2 cellular contexts compared by ENCODE assay signal in the genomic region with DNA sequence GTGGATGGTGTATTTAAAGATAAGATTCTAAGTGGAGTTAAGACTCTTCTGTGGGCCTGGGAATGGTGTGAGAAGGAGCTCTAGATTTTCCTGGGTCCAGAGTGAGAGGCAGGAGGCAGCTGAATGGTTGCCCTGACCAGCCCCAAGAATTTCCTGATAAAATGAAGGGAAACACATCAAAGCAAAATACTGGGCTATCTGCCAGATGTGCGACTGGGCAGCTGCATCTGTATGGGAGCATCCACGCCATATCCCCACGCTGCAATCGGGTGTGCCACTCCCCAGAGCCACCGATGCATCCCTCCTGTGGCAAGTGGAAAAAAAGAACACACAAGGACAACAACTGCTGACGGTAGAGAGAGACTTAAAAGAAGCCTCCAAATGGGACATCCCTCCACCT.
TF ChIP-seq lines count a peak whose summit lies in the region.

No MANE protein-coding gene starts in this region.

TF ChIP-seq in GM23338, 12 proteins besides CTCF, POLR2A, EP300 and RAD21 (continues in another document):
- TF ChIP-seq, protein P1, sequence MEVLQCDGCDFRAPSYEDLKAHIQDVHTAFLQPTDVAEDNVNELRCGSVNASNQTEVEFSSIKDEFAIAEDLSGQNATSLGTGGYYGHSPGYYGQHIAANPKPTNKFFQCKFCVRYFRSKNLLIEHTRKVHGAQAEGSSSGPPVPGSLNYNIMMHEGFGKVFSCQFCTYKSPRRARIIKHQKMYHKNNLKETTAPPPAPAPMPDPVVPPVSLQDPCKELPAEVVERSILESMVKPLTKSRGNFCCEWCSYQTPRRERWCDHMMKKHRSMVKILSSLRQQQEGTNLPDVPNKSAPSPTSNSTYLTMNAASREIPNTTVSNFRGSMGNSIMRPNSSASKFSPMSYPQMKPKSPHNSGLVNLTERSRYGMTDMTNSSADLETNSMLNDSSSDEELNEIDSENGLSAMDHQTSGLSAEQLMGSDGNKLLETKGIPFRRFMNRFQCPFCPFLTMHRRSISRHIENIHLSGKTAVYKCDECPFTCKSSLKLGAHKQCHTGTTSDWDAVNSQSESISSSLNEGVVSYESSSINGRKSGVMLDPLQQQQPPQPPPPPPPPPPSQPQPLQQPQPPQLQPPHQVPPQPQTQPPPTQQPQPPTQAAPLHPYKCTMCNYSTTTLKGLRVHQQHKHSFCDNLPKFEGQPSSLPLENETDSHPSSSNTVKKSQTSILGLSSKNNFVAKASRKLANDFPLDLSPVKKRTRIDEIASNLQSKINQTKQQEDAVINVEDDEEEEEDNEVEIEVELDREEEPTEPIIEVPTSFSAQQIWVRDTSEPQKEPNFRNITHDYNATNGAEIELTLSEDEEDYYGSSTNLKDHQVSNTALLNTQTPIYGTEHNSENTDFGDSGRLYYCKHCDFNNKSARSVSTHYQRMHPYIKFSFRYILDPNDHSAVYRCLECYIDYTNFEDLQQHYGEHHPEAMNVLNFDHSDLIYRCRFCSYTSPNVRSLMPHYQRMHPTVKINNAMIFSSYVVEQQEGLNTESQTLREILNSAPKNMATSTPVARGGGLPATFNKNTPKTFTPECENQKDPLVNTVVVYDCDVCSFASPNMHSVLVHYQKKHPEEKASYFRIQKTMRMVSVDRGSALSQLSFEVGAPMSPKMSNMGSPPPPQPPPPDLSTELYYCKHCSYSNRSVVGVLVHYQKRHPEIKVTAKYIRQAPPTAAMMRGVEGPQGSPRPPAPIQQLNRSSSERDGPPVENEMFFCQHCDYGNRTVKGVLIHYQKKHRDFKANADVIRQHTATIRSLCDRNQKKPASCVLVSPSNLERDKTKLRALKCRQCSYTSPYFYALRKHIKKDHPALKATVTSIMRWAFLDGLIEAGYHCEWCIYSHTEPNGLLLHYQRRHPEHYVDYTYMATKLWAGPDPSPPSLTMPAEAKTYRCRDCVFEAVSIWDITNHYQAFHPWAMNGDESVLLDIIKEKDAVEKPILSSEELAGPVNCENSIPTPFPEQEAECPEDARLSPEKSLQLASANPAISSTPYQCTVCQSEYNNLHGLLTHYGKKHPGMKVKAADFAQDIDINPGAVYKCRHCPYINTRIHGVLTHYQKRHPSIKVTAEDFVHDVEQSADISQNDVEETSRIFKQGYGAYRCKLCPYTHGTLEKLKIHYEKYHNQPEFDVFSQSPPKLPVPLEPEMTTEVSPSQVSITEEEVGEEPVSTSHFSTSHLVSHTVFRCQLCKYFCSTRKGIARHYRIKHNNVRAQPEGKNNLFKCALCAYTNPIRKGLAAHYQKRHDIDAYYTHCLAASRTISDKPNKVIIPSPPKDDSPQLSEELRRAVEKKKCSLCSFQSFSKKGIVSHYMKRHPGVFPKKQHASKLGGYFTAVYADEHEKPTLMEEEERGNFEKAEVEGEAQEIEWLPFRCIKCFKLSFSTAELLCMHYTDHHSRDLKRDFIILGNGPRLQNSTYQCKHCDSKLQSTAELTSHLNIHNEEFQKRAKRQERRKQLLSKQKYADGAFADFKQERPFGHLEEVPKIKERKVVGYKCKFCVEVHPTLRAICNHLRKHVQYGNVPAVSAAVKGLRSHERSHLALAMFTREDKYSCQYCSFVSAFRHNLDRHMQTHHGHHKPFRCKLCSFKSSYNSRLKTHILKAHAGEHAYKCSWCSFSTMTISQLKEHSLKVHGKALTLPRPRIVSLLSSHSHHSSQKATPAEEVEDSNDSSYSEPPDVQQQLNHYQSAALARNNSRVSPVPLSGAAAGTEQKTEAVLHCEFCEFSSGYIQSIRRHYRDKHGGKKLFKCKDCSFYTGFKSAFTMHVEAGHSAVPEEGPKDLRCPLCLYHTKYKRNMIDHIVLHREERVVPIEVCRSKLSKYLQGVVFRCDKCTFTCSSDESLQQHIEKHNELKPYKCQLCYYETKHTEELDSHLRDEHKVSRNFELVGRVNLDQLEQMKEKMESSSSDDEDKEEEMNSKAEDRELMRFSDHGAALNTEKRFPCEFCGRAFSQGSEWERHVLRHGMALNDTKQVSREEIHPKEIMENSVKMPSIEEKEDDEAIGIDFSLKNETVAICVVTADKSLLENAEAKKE (CRISPR knock-in tag; IDR thresholded peaks at IDR 0.05), result no peak
- no peak for TF ChIP-seq ZNF331 (CRISPR knock-in tag; IDR thresholded peaks at IDR 0.05; ENCODE audit: low read depth)
- TF ChIP-seq STAT1 (IDR thresholded peaks at IDR 0.05; ENCODE audit: unreplicated experiment), result no peak
- no peak for TF ChIP-seq EZH2phosphoT487 (IDR thresholded peaks at IDR 0.05; ENCODE audit: unreplicated experiment)
- TF ChIP-seq ZNF114 (CRISPR knock-in tag; IDR thresholded peaks at IDR 0.05), result no peak
- TF ChIP-seq, protein P2, sequence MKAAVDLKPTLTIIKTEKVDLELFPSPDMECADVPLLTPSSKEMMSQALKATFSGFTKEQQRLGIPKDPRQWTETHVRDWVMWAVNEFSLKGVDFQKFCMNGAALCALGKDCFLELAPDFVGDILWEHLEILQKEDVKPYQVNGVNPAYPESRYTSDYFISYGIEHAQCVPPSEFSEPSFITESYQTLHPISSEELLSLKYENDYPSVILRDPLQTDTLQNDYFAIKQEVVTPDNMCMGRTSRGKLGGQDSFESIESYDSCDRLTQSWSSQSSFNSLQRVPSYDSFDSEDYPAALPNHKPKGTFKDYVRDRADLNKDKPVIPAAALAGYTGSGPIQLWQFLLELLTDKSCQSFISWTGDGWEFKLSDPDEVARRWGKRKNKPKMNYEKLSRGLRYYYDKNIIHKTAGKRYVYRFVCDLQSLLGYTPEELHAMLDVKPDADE (IDR thresholded peaks at IDR 0.05), result no peak
- TF ChIP-seq, protein P3, sequence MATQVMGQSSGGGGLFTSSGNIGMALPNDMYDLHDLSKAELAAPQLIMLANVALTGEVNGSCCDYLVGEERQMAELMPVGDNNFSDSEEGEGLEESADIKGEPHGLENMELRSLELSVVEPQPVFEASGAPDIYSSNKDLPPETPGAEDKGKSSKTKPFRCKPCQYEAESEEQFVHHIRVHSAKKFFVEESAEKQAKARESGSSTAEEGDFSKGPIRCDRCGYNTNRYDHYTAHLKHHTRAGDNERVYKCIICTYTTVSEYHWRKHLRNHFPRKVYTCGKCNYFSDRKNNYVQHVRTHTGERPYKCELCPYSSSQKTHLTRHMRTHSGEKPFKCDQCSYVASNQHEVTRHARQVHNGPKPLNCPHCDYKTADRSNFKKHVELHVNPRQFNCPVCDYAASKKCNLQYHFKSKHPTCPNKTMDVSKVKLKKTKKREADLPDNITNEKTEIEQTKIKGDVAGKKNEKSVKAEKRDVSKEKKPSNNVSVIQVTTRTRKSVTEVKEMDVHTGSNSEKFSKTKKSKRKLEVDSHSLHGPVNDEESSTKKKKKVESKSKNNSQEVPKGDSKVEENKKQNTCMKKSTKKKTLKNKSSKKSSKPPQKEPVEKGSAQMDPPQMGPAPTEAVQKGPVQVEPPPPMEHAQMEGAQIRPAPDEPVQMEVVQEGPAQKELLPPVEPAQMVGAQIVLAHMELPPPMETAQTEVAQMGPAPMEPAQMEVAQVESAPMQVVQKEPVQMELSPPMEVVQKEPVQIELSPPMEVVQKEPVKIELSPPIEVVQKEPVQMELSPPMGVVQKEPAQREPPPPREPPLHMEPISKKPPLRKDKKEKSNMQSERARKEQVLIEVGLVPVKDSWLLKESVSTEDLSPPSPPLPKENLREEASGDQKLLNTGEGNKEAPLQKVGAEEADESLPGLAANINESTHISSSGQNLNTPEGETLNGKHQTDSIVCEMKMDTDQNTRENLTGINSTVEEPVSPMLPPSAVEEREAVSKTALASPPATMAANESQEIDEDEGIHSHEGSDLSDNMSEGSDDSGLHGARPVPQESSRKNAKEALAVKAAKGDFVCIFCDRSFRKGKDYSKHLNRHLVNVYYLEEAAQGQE (IDR thresholded peaks at IDR 0.05; ENCODE audit: unreplicated experiment), result no peak
- TF ChIP-seq JUNB (IDR thresholded peaks at IDR 0.05; ENCODE audit: unreplicated experiment), result no peak
- TF ChIP-seq POLR2AphosphoS5 (IDR thresholded peaks at IDR 0.05; ENCODE audit: low read depth), result no peak
- TF ChIP-seq NANOG (IDR thresholded peaks at IDR 0.05; ENCODE audit: borderline replicate concordance), result no peak

TF ChIP-seq in HCT116, 20 proteins besides CTCF, POLR2A, EP300 and RAD21:
- TF ChIP-seq TCF7L2 (IDR thresholded peaks at IDR 0.05; ENCODE audit: borderline replicate concordance, extremely low read depth, insufficient read depth, insufficient read length) (peak; percentile 24), ZFX (IDR thresholded peaks at IDR 0.05) (no peak), SP1 (IDR thresholded peaks at IDR 0.05; ENCODE audit: low read depth) (no peak), ELF1 (IDR thresholded peaks at IDR 0.05; ENCODE audit: borderline replicate concordance, low read depth) (no peak), SRF (IDR thresholded peaks at IDR 0.05; ENCODE audit: low read depth) (no peak), SIN3A (IDR thresholded peaks at IDR 0.05; ENCODE audit: low read depth) (no peak)
